In genomic region chr22:38208549-38209097, GRCh38 we compare ENCODE assay signal across 1 cellular context.
TF ChIP-seq lines count a peak whose summit lies in the region.

No MANE protein-coding gene starts in this region.

TF ChIP-seq in SK-N-SH, 30 proteins besides CTCF, POLR2A, EP300 and RAD21 (continued from another document):
- TF ChIP-seq MAX (IDR thresholded peaks at IDR 0.05; ENCODE audit: low read depth) (no peak), EZH2phosphoT487 (IDR thresholded peaks at IDR 0.05; ENCODE audit: borderline replicate concordance, low read depth) (no peak), MXI1 (IDR thresholded peaks at IDR 0.05; ENCODE audit: low read depth, low read length) (no peak)
